In genomic region chr4:26219206-26219605, GRCh38 we compare ENCODE assay signal across 13 cellular contexts.
"Had no signal": no experiment of that assay in that cellular context is flagged by ENCODE, and none has a peak within 500 bp of the region (broad histone marks: within the 10 kb centered on the region; RNA-seq: fewer than 3 reads in every experiment).

No MANE protein-coding gene starts in this region.

- ATAC-seq: naive thymus-derived CD8-positive, alpha-beta T cell; stimulated activated naive CD8-positive, alpha-beta T cell treated with anti-CD3 and anti-CD28 coated beads, Interleukin-15, amount 100 ng/mL, for 72 hours had no signal

- DNase-seq: amniotic stem cell; brain microvascular endothelial cell; effector memory CD4-positive, alpha-beta T cell; naive thymus-derived CD8-positive, alpha-beta T cell; occipital lobe; SJCRH30; stimulated activated CD4-positive, alpha-beta T cell treated with anti-CD3 and anti-CD28 coated beads, Interleukin-4, amount 100 ng/mL, for 24 hours; stimulated activated naive CD8-positive, alpha-beta T cell treated with anti-CD3 and anti-CD28 coated beads, Interleukin-15, amount 100 ng/mL, for 72 hours; SW 1271; thyroid gland had no signal

- H3K27me3 ChIP-seq: brain microvascular endothelial cell, hepatocyte, SJCRH30, thyroid gland had no signal

- H3K27ac ChIP-seq: brain microvascular endothelial cell, hepatocyte, prostate gland, SJCRH30, thyroid gland had no signal

- H3K9me3 ChIP-seq: prostate gland, SJCRH30, thyroid gland had no signal

- H3K4me1 ChIP-seq: prostate gland, thyroid gland had no signal

- H3K4me3 ChIP-seq: hepatocyte, lung, prostate gland, SJCRH30, thyroid gland had no signal

- H3K36me3 ChIP-seq: brain microvascular endothelial cell, prostate gland, SJCRH30, thyroid gland had no signal
